26 cellular contexts compared by ENCODE assay signal in genomic region chr5:110735545-110735944, GRCh38.
"Had no signal": no experiment of that assay in that cellular context is flagged by ENCODE, and none has a peak within 500 bp of the region (broad histone marks: within the 10 kb centered on the region; RNA-seq: fewer than 3 reads in every experiment).

No MANE protein-coding gene starts in this region.

- H3K27me3 ChIP-seq: brain microvascular endothelial cell, dorsolateral prefrontal cortex, ovary, right lobe of liver, testis, transverse colon had no signal

- H3K4me1 ChIP-seq: testis had no signal

- ATAC-seq: left cardiac atrium; left ventricle myocardium superior; right lobe of liver; stimulated activated naive CD8-positive, alpha-beta T cell treated with anti-CD3 and anti-CD28 coated beads, Interleukin-15, Interleukin-2, amounts not matched to agents 100 U/mL and 50 U/mL, for 24 hours had no signal

- H3K36me3 ChIP-seq: brain microvascular endothelial cell, neutrophil, ovary, right lobe of liver, transverse colon had no signal

- DNase-seq: activated CD4-positive, alpha-beta T cell treated with anti-CD3 and anti-CD28 coated beads for 4 hours; activated CD4-positive, alpha-beta T cell treated with anti-CD3 and anti-CD28 coated beads, Interleukin-2, amount 50 U/mL, for 4 hours; activated effector memory CD4-positive, alpha-beta T cell treated with anti-CD3 and anti-CD28 coated beads, Interleukin-2, amount 50 U/mL, for 16 hours; activated naive CD4-positive, alpha-beta T cell treated with anti-CD3 and anti-CD28 coated beads for 36 hours; activated naive CD8-positive, alpha-beta T cell treated with anti-CD3 and anti-CD28 coated beads, Interleukin-2, amount 10 ng/mL, durations not matched to agents 7 days and 5 days; activated T-cell treated with anti-CD3 and anti-CD28 coated beads for 4 hours; amniotic stem cell; brain microvascular endothelial cell; dorsolateral prefrontal cortex; effector memory CD4-positive, alpha-beta T cell; erythroblast; head of caudate nucleus; hippocampal formation; left cardiac atrium; left ventricle myocardium superior; naive B cell; nephron progenitor cell; ovary; right lobe of liver; stimulated activated CD4-positive, alpha-beta T cell treated with anti-CD3 and anti-CD28 coated beads, Interleukin-2, amount 100 ng/mL, for 48 hours; stimulated activated naive CD8-positive, alpha-beta T cell treated with anti-CD3 and anti-CD28 coated beads, Interleukin-15, Interleukin-2, amounts not matched to agents 100 U/mL and 50 U/mL, for 24 hours; testis; transverse colon had no signal

- H3K27ac ChIP-seq: brain microvascular endothelial cell, coronary artery, dorsolateral prefrontal cortex, neutrophil, ovary, right lobe of liver, testis, VCaP had no signal

- H3K4me3 ChIP-seq: coronary artery, dorsolateral prefrontal cortex, ovary, right lobe of liver, testis, transverse colon had no signal

- H3K9me3 ChIP-seq: neutrophil, ovary, right lobe of liver, testis, transverse colon had no signal
